ENCODE assay signal across 8 cellular contexts in genomic region chr7:57367171-57367570, GRCh38.
"Had no signal": no experiment of that assay in that cellular context is flagged by ENCODE, and none has a peak within 500 bp of the region (broad histone marks: within the 10 kb centered on the region; RNA-seq: fewer than 3 reads in every experiment).

No MANE protein-coding gene starts in this region.

- H3K36me3 Mint-ChIP-seq: IgD-negative memory B cell had no signal

- DNase-seq: H9, HCEC 1CT, KBM-7 had no signal

- H3K27ac Mint-ChIP-seq: GM23338, H9, IgD-negative memory B cell had no signal

- FAIRE-seq: H1, H54, HepG2 had no signal

- H3K4me1 Mint-ChIP-seq: GM23338, H9, IgD-negative memory B cell had no signal

- ATAC-seq: GM23338, HepG2 had no signal

- H3K4me3 ChIP-seq: GM23338 had no signal

- H3K4me3 Mint-ChIP-seq: GM23338, H9, IgD-negative memory B cell had no signal

- H3K27me3 Mint-ChIP-seq: IgD-negative memory B cell had no signal
